Comparison of ENCODE assay signal across 25 cellular contexts in the genomic region with DNA sequence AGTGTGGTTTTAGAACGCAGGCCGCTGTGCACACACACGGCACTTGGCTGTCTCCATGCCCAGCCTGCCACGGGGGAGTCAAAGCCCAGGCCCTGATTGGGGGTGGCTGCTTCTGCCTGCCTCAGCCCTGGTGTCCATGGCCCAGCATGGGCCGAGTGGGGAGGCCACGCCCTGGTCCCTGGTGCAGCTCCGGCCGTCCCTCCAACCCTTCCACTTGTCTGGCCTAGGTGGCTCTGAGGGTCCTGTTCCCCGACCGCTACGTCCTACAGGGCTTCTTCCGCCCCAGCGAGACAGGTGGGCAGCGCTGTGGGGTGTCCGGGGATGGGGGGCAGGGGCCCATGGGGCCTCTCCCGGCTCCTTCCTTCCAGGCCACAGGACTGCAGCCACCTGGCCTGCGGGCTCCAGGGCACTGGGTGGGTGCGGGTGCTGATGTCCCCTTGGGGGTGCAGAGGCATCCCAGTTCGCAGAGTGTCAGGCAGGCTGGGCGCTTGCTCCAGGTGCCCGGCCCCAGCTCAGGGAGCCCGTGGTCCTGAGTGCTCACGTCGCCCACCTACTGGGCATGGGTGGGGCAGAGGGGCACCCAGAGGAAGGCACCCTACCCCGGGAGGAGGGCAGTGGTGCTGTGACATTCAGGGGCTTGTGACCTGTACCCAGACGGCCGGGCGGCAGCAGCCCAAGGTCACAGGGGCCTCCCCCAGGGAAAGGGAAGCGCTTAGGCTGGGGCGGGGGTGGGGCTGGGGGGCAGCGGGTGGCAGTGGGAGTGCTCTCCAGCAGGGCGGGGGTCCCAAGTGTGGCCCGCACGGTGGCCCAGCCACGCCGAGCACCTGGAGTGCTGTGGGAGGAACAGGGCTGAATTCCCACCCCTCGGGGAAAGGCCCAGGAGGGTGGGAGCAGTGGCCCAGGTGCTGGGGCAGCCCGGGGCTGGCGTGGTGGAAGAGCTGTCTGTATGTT. TPM values are rescaled to one million over a fixed set of nuclear protein-coding genes. Genes with fewer than 3 reads are reported as not detected.
"Had no signal": no experiment of that assay in that cellular context is flagged by ENCODE, and none has a peak within 500 bp of the region (broad histone marks: within the 10 kb centered on the region; RNA-seq: fewer than 3 reads in every experiment).

No MANE protein-coding gene starts in this region.

- FAIRE-seq: K562, RCC 7860 had no signal

- H3K27ac ChIP-seq: KMS-11 had no signal

- ATAC-seq: K562, T-cell had no signal

- H3K9me3 ChIP-seq: SK-N-SH had no signal

- H3K4me3 ChIP-seq: K562 had no signal

- DNase-seq: Kasumi-1, MV-4-11, NCI-H1048, NCI-H1105 treated with DMSO at 0.1 percent for 48 hours, NCI-H1417 treated with DMSO at 0.1 percent for 48 hours, NCI-H146, NCI-H1694 treated with DMSO at 0.1 percent for 48 hours, NCI-H1930, NCI-H2081, NCI-H2171, NCI-H226, NCI-H446, NCI-H510A, NCI-H524 treated with DMSO at 0.1 percent for 48 hours, NCI-H69, NCI-H774, RPMI8226, SHP77, SK-N-SH, SW 1271, T-cell had no signal

- H3K9ac ChIP-seq: KMS-11, SK-N-SH had no signal

- H3K4me2 ChIP-seq: KMS-11, SK-N-SH had no signal

RNA-seq across cellular contexts. Expression of a gene that starts 20.6 kb away (rescaled TPM):
- polyA plus RNA-seq: IgD-negative memory B cell had no signal
